In genomic region chr19:2711175-2711936, GRCh38 we compare ENCODE assay signal across 12 cellular contexts. TPM values are rescaled to one million over a fixed set of nuclear protein-coding genes. Genes with fewer than 3 reads are reported as not detected.
DNase-seq lines count a peak whose midpoint lies in the region; ATAC-seq and TF ChIP-seq lines count a peak whose summit lies in the region.
"Had no signal": no experiment of that assay in that cellular context is flagged by ENCODE, and none has a peak within 500 bp of the region (broad histone marks: within the 10 kb centered on the region; RNA-seq: fewer than 3 reads in every experiment).

No MANE protein-coding gene starts in this region.

- 63 to 69% methylated on average over 17 of the region's 17 CpGs for WGBS in sigmoid colon, 2 donors

- H3K4me1 Mint-ChIP-seq in activated T-cell treated with anti-CD3 and anti-CD28 coated beads, Interleukin-2, amount 50 U/mL, for 4 hours (ENCODE audit: low read depth) = peaks cover 6% of the 10 kb centered on the region
- H3K4me1 Mint-ChIP-seq: nephron had no signal

- in situ Hi-C loops in brain microvascular endothelial cell (cut with HindIII; ENCODE audit: low pct_ligation_motif_present, low sequenced_read_pairs) = no loop called here

- no peak overlapping the region for H3K4me3 Mint-ChIP-seq in activated T-cell treated with anti-CD3 and anti-CD28 coated beads, Interleukin-2, amount 50 U/mL, for 4 hours
- H3K4me3 Mint-ChIP-seq: activated T-cell treated with anti-CD3 and anti-CD28 coated beads, Interleukin-2, amount 50 U/mL, for 72 hours; nephron had no signal

- peaks cover 11% of the 10 kb centered on the region for H3K27me3 Mint-ChIP-seq in activated T-cell treated with anti-CD3 and anti-CD28 coated beads, Interleukin-2, amount 50 U/mL, for 4 hours (ENCODE audit: low read depth)

- H3K36me3 Mint-ChIP-seq in activated T-cell treated with anti-CD3 and anti-CD28 coated beads, Interleukin-2, amount 50 U/mL, for 4 hours (ENCODE audit: insufficient read depth) = peaks cover 2% of the 10 kb centered on the region

- TF ChIP-seq POLR2A in sigmoid colon (IDR thresholded peaks at IDR 0.05) = no peak
- TF ChIP-seq POLR2A in GM18505 (IDR thresholded peaks at IDR 0.05; ENCODE audit: borderline replicate concordance, extremely low read depth, insufficient read depth, insufficient read length) = no peak

- H3K36me3 ChIP-seq in brain microvascular endothelial cell (replicated peaks) (no peaks in the 10 kb centered on the region), sigmoid colon (no peaks in the 10 kb centered on the region)
- H3K36me3 ChIP-seq: cardiac muscle cell had no signal

- intact Hi-C loops in sigmoid colon (cut with DNase I) = no loop called here

- H3K27me3 ChIP-seq in brain microvascular endothelial cell (replicated peaks) (no peaks in the 10 kb centered on the region), sigmoid colon (peaks cover 0 to 14% (median 3%) of the 10 kb centered on the region in 3 donors)
- H3K27me3 ChIP-seq: cardiac muscle cell had no signal

- H3K9me3 ChIP-seq in sigmoid colon = peaks cover 0 to 7% (median 5%) of the 10 kb centered on the region in 4 donors

- TF ChIP-seq EP300 in sigmoid colon (IDR thresholded peaks at IDR 0.05) = no peak

- no peaks in the 10 kb centered on the region for H3K4me1 ChIP-seq in sigmoid colon

- H3K9me3 Mint-ChIP-seq in activated T-cell treated with anti-CD3 and anti-CD28 coated beads, Interleukin-2, amount 50 U/mL, for 4 hours = peaks cover 11% of the 10 kb centered on the region

- TF ChIP-seq CTCF in brain microvascular endothelial cell (IDR thresholded peaks at IDR 0.05; ENCODE audit: low read depth, low read length, missing control alignments) = no peak
- TF ChIP-seq CTCF in sigmoid colon (IDR thresholded peaks at IDR 0.05) = no peak

- peak overlapping the region; percentile 13 for H3K27ac ChIP-seq in brain microvascular endothelial cell
- H3K27ac ChIP-seq in sigmoid colon = no peak overlapping the region
- H3K27ac ChIP-seq: cardiac muscle cell had no signal

- ATAC-seq in activated T-cell treated with anti-CD3 and anti-CD28 coated beads, Interleukin-2, amount 50 U/mL, for 4 hours = no peak
- ATAC-seq in GM21786 (IDR thresholded peaks at IDR 0.05; ENCODE audit: unreplicated experiment) = no peak
- ATAC-seq in GM18505 (IDR thresholded peaks at IDR 0.05; ENCODE audit: unreplicated experiment) = no peak

- H3K4me3 ChIP-seq in brain microvascular endothelial cell (ENCODE audit: low read depth, low read length) = no peak overlapping the region
- no peak overlapping the region for H3K4me3 ChIP-seq in sigmoid colon
- H3K4me3 ChIP-seq: cardiac muscle cell had no signal

- DNase-seq in ELR (ENCODE audit: low read depth) (peak; percentile 81), MV-4-11 (lab: John Stamatoyannopoulos, UW) (peak; percentile 53), brain microvascular endothelial cell (peak; percentile 81), sigmoid colon (peak; percentile 61)
- DNase-seq in activated CD4-positive, alpha-beta T cell treated with anti-CD3 and anti-CD28 coated beads for 1 hour = no peak
- no peak for DNase-seq in activated T-cell treated with anti-CD3 and anti-CD28 coated beads, Interleukin-2, amount 50 U/mL, for 4 hours
- DNase-seq: activated T-cell treated with anti-CD3 and anti-CD28 coated beads, Interleukin-2, amount 50 U/mL, for 72 hours; Calu3 had no signal

RNA-seq across cellular contexts. Expression of gene GNG7, which starts 8.9 kb away (rescaled TPM):
- total RNA-seq in sigmoid colon = 1 to 10 TPM; 1.8 to 8.0 (median 3.0) TPM
- polyA plus RNA-seq in sigmoid colon = 1 to 10 TPM; 1.2 to 6.8 (median 1.8) TPM
- under 1 TPM; 0.33 to 0.55 (median 0.48) TPM for total RNA-seq in activated T-cell treated with anti-CD3 and anti-CD28 coated beads, Interleukin-2, amount 50 U/mL, for 4 hours

RNA-seq across cellular contexts. Expression of gene DIRAS1, which starts 9.8 kb away (rescaled TPM):
- total RNA-seq in sigmoid colon = 1 to 10 TPM in 2 of 4 donors, under 1 TPM in 2; 0.33 to 2.2 (median 1.2) TPM
- 1 to 10 TPM in 2 of 3 donors, under 1 TPM in 1; 0.60 to 1.6 (median 1.6) TPM for polyA plus RNA-seq in sigmoid colon
- under 1 TPM; 0.13 to 0.27 (median 0.20) TPM for total RNA-seq in activated T-cell treated with anti-CD3 and anti-CD28 coated beads, Interleukin-2, amount 50 U/mL, for 4 hours

RNA-seq across cellular contexts. Expression of gene SLC39A3, which starts 28.5 kb away (rescaled TPM):
- total RNA-seq in sigmoid colon = 10 to 100 TPM; 15.5 to 21.7 (median 17.5) TPM
- polyA plus RNA-seq in sigmoid colon = 10 to 100 TPM in 1 of 3 donors, 1 to 10 TPM in 2; 7.2 to 35.4 (median 7.4) TPM
- 10 to 100 TPM; 53.6 to 60.5 (median 56.6) TPM for total RNA-seq in activated T-cell treated with anti-CD3 and anti-CD28 coated beads, Interleukin-2, amount 50 U/mL, for 4 hours

Comparison
In these comparisons a context has a peak if more than half of its experiments do, and no peak if none do; other contexts are left out.
1. DNase-seq: peak in ELR (single experiment), MV-4-11 (single experiment), brain microvascular endothelial cell (single experiment) and sigmoid colon (single experiment); none in activated CD4-positive, alpha-beta T cell treated with anti-CD3 and anti-CD28 coated beads for 1 hour (single experiment) and activated T-cell treated with anti-CD3 and anti-CD28 coated beads, Interleukin-2, amount 50 U/mL, for 4 hours (single experiment).